Comparison of ENCODE assay signal across 18 cellular contexts in the genomic region with DNA sequence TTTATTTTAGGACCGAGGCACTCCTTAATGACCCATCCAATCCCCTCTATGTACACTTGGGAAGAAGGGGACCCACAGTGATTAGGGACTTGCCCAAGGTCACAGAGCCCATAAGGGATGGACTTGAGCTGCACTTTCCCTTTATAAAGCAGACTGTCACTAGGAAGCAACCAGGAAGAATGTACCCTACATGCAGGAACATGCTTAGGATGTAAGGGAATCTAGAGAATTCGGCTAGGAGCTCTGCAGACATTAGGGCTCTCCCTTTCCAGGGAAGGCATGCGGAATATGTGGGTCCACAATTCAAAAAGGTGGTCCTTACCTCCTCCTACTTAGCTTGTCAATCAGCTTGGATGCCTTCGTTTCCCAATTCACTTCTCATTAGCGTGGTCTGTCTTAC.
DNase-seq lines count a peak whose midpoint lies in the region; ATAC-seq and TF ChIP-seq lines count a peak whose summit lies in the region.
"Had no signal": no experiment of that assay in that cellular context is flagged by ENCODE, and none has a peak within 500 bp of the region (broad histone marks: within the 10 kb centered on the region; RNA-seq: fewer than 3 reads in every experiment).

No MANE protein-coding gene starts in this region.

- no peaks in the 10 kb centered on the region; the same call in 2 of the 3 replicates for H3K36me3 Mint-ChIP-seq in GM23338 (ENCODE audit: low read depth)
- H3K36me3 Mint-ChIP-seq in T-helper 17 cell (ENCODE audit: low read depth): peaks cover 2% of the 10 kb centered on the region
- no peaks in the 10 kb centered on the region for H3K36me3 Mint-ChIP-seq in activated CD4-positive, alpha-beta T cell treated with anti-CD3 and anti-CD28 coated beads, Interleukin-2, amount 10 ng/mL, durations not matched to agents 7 days and 5 days (ENCODE audit: low read depth)
- H3K36me3 Mint-ChIP-seq: CD8-positive, alpha-beta T cell had no signal

- H3K4me3 ChIP-seq in GM23338 (no peak overlapping the region), epithelial cell of esophagus (ENCODE audit: low read length) (no peak overlapping the region), mesendoderm (ENCODE audit: low read length) (no peak overlapping the region)
- H3K4me3 ChIP-seq: BLaER1 treated with 17β-estradiol and CSF1 and Interleukin-3, amounts not matched to agents 10 nM and 100 nM; GM12878 had no signal

- H3K27me3 ChIP-seq in GM23338 (ENCODE audit: insufficient read depth): no peaks in the 10 kb centered on the region
- H3K27me3 ChIP-seq in mesendoderm (ENCODE audit: insufficient read depth, low read length, poor library complexity): no peaks in the 10 kb centered on the region
- H3K27me3 ChIP-seq: BLaER1 treated with 17β-estradiol and CSF1 and Interleukin-3, amounts not matched to agents 10 nM and 100 nM had no signal

- H3K27ac Mint-ChIP-seq in GM23338 (no peak overlapping the region), T-helper 17 cell (no peak overlapping the region)
- H3K27ac Mint-ChIP-seq in activated CD4-positive, alpha-beta T cell treated with anti-CD3 and anti-CD28 coated beads, Interleukin-2, amount 10 ng/mL, durations not matched to agents 7 days and 5 days: no peak overlapping the region
- H3K27ac Mint-ChIP-seq: B cell; CD8-positive, alpha-beta T cell had no signal

- peaks cover 19% of the 10 kb centered on the region for H3K4me1 Mint-ChIP-seq in GM23338
- H3K4me1 Mint-ChIP-seq in T-helper 17 cell: no peaks in the 10 kb centered on the region
- H3K4me1 Mint-ChIP-seq in activated CD4-positive, alpha-beta T cell treated with anti-CD3 and anti-CD28 coated beads, Interleukin-2, amount 10 ng/mL, durations not matched to agents 7 days and 5 days: peaks cover 9% of the 10 kb centered on the region
- H3K4me1 Mint-ChIP-seq: B cell had no signal

- 0 out of 2 replicates have a peak, but pooled peaks cover 3% of the 10 kb centered on the region for H3F3A ChIP-seq in GM23338 (replicated peaks; ENCODE audit: low read depth)

- H3K27me3 Mint-ChIP-seq in GM23338 (ENCODE audit: insufficient read depth, low read depth, poor library complexity) (peaks cover 8% of the 10 kb centered on the region), T-helper 17 cell (peaks cover 45% of the 10 kb centered on the region)
- peaks cover 25% of the 10 kb centered on the region for H3K27me3 Mint-ChIP-seq in activated CD4-positive, alpha-beta T cell treated with anti-CD3 and anti-CD28 coated beads, Interleukin-2, amount 10 ng/mL, durations not matched to agents 7 days and 5 days

- no peak overlapping the region for H3K18ac ChIP-seq in mesendoderm (ENCODE audit: low read length)

- H3K9ac ChIP-seq in mesendoderm (ENCODE audit: low read length): no peak overlapping the region
- H3K9ac ChIP-seq: BLaER1 treated with 17β-estradiol and CSF1 and Interleukin-3, amounts not matched to agents 10 nM and 100 nM had no signal

- H3K4me1 ChIP-seq in GM23338 (ENCODE audit: insufficient read depth): peaks cover 12% of the 10 kb centered on the region
- peaks cover 2% of the 10 kb centered on the region for H3K4me1 ChIP-seq in mesendoderm (ENCODE audit: control insufficient read depth, low read depth, low read length)

- no peaks in the 10 kb centered on the region for H3K9me2 ChIP-seq in GM23338 (ENCODE audit: insufficient read depth)

- H2BK15ac ChIP-seq in mesendoderm (replicated peaks; ENCODE audit: low read depth): no peak overlapping the region

- ATAC-seq in GM23338 (no peak), T-helper 17 cell (no peak)
- ATAC-seq: CD8-positive, alpha-beta T cell had no signal

- H2AK5ac ChIP-seq in mesendoderm (ENCODE audit: low read length): no peak overlapping the region

- no peaks in the 10 kb centered on the region for H3K79me2 ChIP-seq in GM23338 (replicated peaks; ENCODE audit: insufficient read depth)
- H3K79me2 ChIP-seq in mesendoderm (ENCODE audit: control insufficient read depth, insufficient read depth, low read length): no peaks in the 10 kb centered on the region

- H3K4me2 ChIP-seq in GM23338: 0 out of 2 replicates have a peak overlapping the region, but pooled peaks have one; percentile 21
- H3K4me2 ChIP-seq in mesendoderm (ENCODE audit: low read length): no peak overlapping the region
- H3K4me2 ChIP-seq: BLaER1 treated with 17β-estradiol and CSF1 and Interleukin-3, amounts not matched to agents 10 nM and 100 nM had no signal

- CTCF ChIA-PET in RWPE1 (lab: Yijun Ruan, JAX): interaction anchor here (0.6 to 4.0 kb wide), 8 partner anchors 12 to 1381 kb away, joined by 3 to 62 read pairs (median 3); partner anchors contain the start of genes FBXO22 and TMEM266
- CTCF ChIA-PET in activated CD4-positive, alpha-beta T cell treated with anti-CD3 and anti-CD28 coated beads, Interleukin-2, amount 10 ng/mL, durations not matched to agents 7 days and 5 days (lab: Charles Lee): interaction anchor here (0.6 to 2.7 kb wide), 8 partner anchors 9 to 329 kb away, joined by 3 to 18 read pairs (median 6); partner anchors contain the start of gene TMEM266

- no peaks in the 10 kb centered on the region for H3K9me3 ChIP-seq in T-helper 17 cell (ENCODE audit: control insufficient read depth, low read length, poor library complexity, severe bottlenecking)
- H3K9me3 ChIP-seq: BLaER1 treated with 17β-estradiol and CSF1 and Interleukin-3, amounts not matched to agents 10 nM and 100 nM had no signal

- no peak overlapping the region for H2AFZ ChIP-seq in GM23338

- H3K36me3 ChIP-seq in GM23338 (ENCODE audit: insufficient read depth) (no peaks in the 10 kb centered on the region), mesendoderm (ENCODE audit: control insufficient read depth, insufficient read depth, low read length) (no peaks in the 10 kb centered on the region)
- H3K36me3 ChIP-seq: BLaER1 treated with 17β-estradiol and CSF1 and Interleukin-3, amounts not matched to agents 10 nM and 100 nM had no signal

- DNase-seq in GM23338 (ENCODE audit: low spot score) (peak; percentile 35), RWPE1 (ENCODE audit: low spot score) (peak; percentile 68), epithelial cell of esophagus (ENCODE audit: low read depth) (peak; percentile 70), mesendoderm (peak; percentile 25), AML-193 (lab: John Stamatoyannopoulos, UW) (no peak), T-helper 17 cell (no peak)
- no peak for DNase-seq in activated CD4-positive, alpha-beta T cell treated with anti-CD3 and anti-CD28 coated beads, Interleukin-2, amount 10 ng/mL, durations not matched to agents 7 days and 5 days
- DNase-seq: 8988T; Calu3; CD8-positive, alpha-beta T cell; DND-41; EL; HCEC 1CT; IMR-90 had no signal

- no peak overlapping the region for H3K4ac ChIP-seq in mesendoderm (ENCODE audit: low read depth, low read length)

- POLR2A ChIA-PET in RWPE1 (lab: Yijun Ruan, JAX; ENCODE audit: low non-redundant PET): interaction anchor here (0.5 kb wide), 1 partner anchor 334 kb away, joined by 4 read pairs; no protein-coding TSS in a partner anchor
- POLR2A ChIA-PET in activated CD4-positive, alpha-beta T cell treated with anti-CD3 and anti-CD28 coated beads, Interleukin-2, amount 10 ng/mL, durations not matched to agents 7 days and 5 days (lab: Charles Lee): no interaction called here

- no peaks in the 10 kb centered on the region for H4K20me1 ChIP-seq in GM23338 (replicated peaks; ENCODE audit: insufficient read depth)
- H4K20me1 ChIP-seq: BLaER1 treated with 17β-estradiol and CSF1 and Interleukin-3, amounts not matched to agents 10 nM and 100 nM had no signal

- no CpG with 5 or more reads among the region's 5 CpGs for WGBS in mesendoderm (ENCODE audit: extremely low coverage, insufficient coverage, low lambda C conversion rate)

- H3K4me3 Mint-ChIP-seq in GM23338 (no peak overlapping the region), T-helper 17 cell (no peak overlapping the region)
- H3K4me3 Mint-ChIP-seq in activated CD4-positive, alpha-beta T cell treated with anti-CD3 and anti-CD28 coated beads, Interleukin-2, amount 10 ng/mL, durations not matched to agents 7 days and 5 days: no peak overlapping the region
- H3K4me3 Mint-ChIP-seq: B cell; CD8-positive, alpha-beta T cell had no signal

- H3K79me1 ChIP-seq in mesendoderm (ENCODE audit: low read length): no peaks in the 10 kb centered on the region

- H3K27ac ChIP-seq in GM23338 (ENCODE audit: low read depth) (no peak overlapping the region), RWPE1 (no peak overlapping the region), mesendoderm (ENCODE audit: low read depth, low read length) (no peak overlapping the region)
- H3K27ac ChIP-seq: BLaER1 treated with 17β-estradiol and CSF1 and Interleukin-3, amounts not matched to agents 10 nM and 100 nM; HL-60 had no signal

- no peak overlapping the region for H3K56ac ChIP-seq in mesendoderm (ENCODE audit: low read length)

- H2BK120ac ChIP-seq in mesendoderm (ENCODE audit: low read depth, low read length): no peak overlapping the region

- TF ChIP-seq CTCF in GM23338 (conservative IDR thresholded peaks at IDR 0.05; ENCODE audit: low read depth in 2 of 2) (no peak), RWPE1 (conservative IDR thresholded peaks at IDR 0.05; ENCODE audit: low read depth) (no peak), epithelial cell of esophagus (IDR thresholded peaks at IDR 0.05; ENCODE audit: insufficient read depth, low read depth, low read length, missing control alignments) (no peak)

- no peak overlapping the region for H2BK5ac ChIP-seq in mesendoderm (ENCODE audit: low read length)

- no peak overlapping the region for H3K23ac ChIP-seq in mesendoderm (ENCODE audit: low read length)

- H3K9me3 Mint-ChIP-seq in GM23338: no peaks in the 10 kb centered on the region; the same call in 2 of the 3 replicates
- no peaks in the 10 kb centered on the region for H3K9me3 Mint-ChIP-seq in activated CD4-positive, alpha-beta T cell treated with anti-CD3 and anti-CD28 coated beads, Interleukin-2, amount 10 ng/mL, durations not matched to agents 7 days and 5 days
- H3K9me3 Mint-ChIP-seq: CD8-positive, alpha-beta T cell had no signal

- H4K8ac ChIP-seq in mesendoderm (ENCODE audit: low read depth, low read length): no peak overlapping the region

- no peak overlapping the region for H4K5ac ChIP-seq in mesendoderm (ENCODE audit: low read length)

TF ChIP-seq in GM23338, 12 proteins besides CTCF, POLR2A, EP300 and RAD21 (continues in another document):
- no peak for TF ChIP-seq CREB1 (CRISPR knock-in tag; IDR thresholded peaks at IDR 0.05; ENCODE audit: low read depth)
- TF ChIP-seq, protein P1, sequence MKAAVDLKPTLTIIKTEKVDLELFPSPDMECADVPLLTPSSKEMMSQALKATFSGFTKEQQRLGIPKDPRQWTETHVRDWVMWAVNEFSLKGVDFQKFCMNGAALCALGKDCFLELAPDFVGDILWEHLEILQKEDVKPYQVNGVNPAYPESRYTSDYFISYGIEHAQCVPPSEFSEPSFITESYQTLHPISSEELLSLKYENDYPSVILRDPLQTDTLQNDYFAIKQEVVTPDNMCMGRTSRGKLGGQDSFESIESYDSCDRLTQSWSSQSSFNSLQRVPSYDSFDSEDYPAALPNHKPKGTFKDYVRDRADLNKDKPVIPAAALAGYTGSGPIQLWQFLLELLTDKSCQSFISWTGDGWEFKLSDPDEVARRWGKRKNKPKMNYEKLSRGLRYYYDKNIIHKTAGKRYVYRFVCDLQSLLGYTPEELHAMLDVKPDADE (IDR thresholded peaks at IDR 0.05): no peak
- no peak for TF ChIP-seq ZNF331 (CRISPR knock-in tag; IDR thresholded peaks at IDR 0.05; ENCODE audit: low read depth)
- no peak for TF ChIP-seq NANOG (IDR thresholded peaks at IDR 0.05; ENCODE audit: borderline replicate concordance)

Comparison
In these comparisons a context has a peak if more than half of its experiments do, and no peak if none do; other contexts are left out.
1. DNase-seq: peak in GM23338 (single experiment), RWPE1 (single experiment), epithelial cell of esophagus (single experiment) and mesendoderm (single experiment); none in AML-193 (0 of 2), T-helper 17 cell (0 of 3) and activated CD4-positive, alpha-beta T cell treated with anti-CD3 and anti-CD28 coated beads, Interleukin-2, amount 10 ng/mL, durations not matched to agents 7 days and 5 days (single experiment).